In the genomic region with DNA sequence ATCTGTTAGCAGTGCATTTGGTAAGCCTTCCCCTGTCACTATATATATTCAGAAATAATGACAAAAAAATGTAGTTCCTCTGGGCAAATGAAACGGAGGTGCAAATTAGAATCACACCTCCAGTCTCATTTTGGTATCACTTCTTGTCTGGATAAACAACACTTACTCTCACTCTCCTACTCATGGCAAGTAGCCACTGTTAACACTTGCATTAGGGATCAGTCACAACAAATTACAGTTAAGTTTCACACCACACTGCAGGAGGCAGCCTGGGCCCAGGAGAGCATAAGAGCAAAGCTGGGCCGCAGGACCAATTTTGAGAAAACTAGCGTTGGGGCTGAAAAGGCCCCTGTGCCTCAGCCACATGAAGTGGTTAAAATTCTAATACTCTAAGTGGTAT, we compare ENCODE assay signal across 29 cellular contexts.
"Had no signal": no experiment of that assay in that cellular context is flagged by ENCODE, and none has a peak within 500 bp of the region (broad histone marks: within the 10 kb centered on the region; RNA-seq: fewer than 3 reads in every experiment).

No MANE protein-coding gene starts in this region.

- ATAC-seq: activated CD4-positive, alpha-beta T cell treated with anti-CD3 and anti-CD28 coated beads for 36 hours; activated naive CD4-positive, alpha-beta T cell treated with anti-CD3 and anti-CD28 coated beads, Interleukin-2, amount 50 U/mL, for 72 hours; activated T-cell treated with anti-CD3 and anti-CD28 coated beads, Interleukin-2, amount 50 U/mL, for 4 hours; body of pancreas had no signal

- H3K27ac Mint-ChIP-seq: activated CD4-positive, alpha-beta T cell treated with anti-CD3 and anti-CD28 coated beads for 36 hours; activated CD4-positive, alpha-beta T cell treated with anti-CD3 and anti-CD28 coated beads, Interleukin-2, amount 10 ng/mL, durations not matched to agents 7 days and 5 days; activated naive CD4-positive, alpha-beta T cell treated with anti-CD3 and anti-CD28 coated beads for 36 hours; activated naive CD4-positive, alpha-beta T cell treated with anti-CD3 and anti-CD28 coated beads, Interleukin-2, amount 50 U/mL, for 72 hours; activated T-helper 1 cell treated with anti-CD3 and anti-CD28 coated beads, Interleukin-12 subunit alpha, Interleukin-12 subunit beta, Interleukin-2, Interleukin-4 antibody, amounts not matched to agents 30 ng/mL and 10 ng/mL and 1 ng/mL, durations not matched to agents 14 hours and 24 hours and 36 hours had no signal

- H3K4me1 Mint-ChIP-seq: activated CD4-positive, alpha-beta T cell treated with anti-CD3 and anti-CD28 coated beads for 36 hours; activated CD4-positive, alpha-beta T cell treated with anti-CD3 and anti-CD28 coated beads, Interleukin-2, amount 10 ng/mL, durations not matched to agents 7 days and 5 days had no signal

- H3K4me3 ChIP-seq: adrenal gland, body of pancreas had no signal

- H3K4me3 Mint-ChIP-seq: activated CD4-positive, alpha-beta T cell treated with anti-CD3 and anti-CD28 coated beads for 36 hours; activated CD4-positive, alpha-beta T cell treated with anti-CD3 and anti-CD28 coated beads, Interleukin-2, amount 10 ng/mL, durations not matched to agents 7 days and 5 days; activated naive CD4-positive, alpha-beta T cell treated with anti-CD3 and anti-CD28 coated beads for 36 hours; activated T-cell treated with anti-CD3 and anti-CD28 coated beads, Interleukin-2, amount 50 U/mL, for 4 hours; activated T-helper 1 cell treated with anti-CD3 and anti-CD28 coated beads, Interleukin-12 subunit alpha, Interleukin-12 subunit beta, Interleukin-2, Interleukin-4 antibody, amounts not matched to agents 30 ng/mL and 10 ng/mL and 1 ng/mL, durations not matched to agents 14 hours and 24 hours and 36 hours had no signal

- H3K27me3 ChIP-seq: adrenal gland, body of pancreas had no signal

- H3K4me1 ChIP-seq: adrenal gland had no signal

- H3K9me3 ChIP-seq: adrenal gland, body of pancreas had no signal

- H3K36me3 Mint-ChIP-seq: activated naive CD4-positive, alpha-beta T cell treated with anti-CD3 and anti-CD28 coated beads, Interleukin-2, amount 50 U/mL, for 72 hours had no signal

- H3K27ac ChIP-seq: adrenal gland, body of pancreas, KMS-11, WERI-Rb-1 had no signal

- H3K4me2 ChIP-seq: KMS-11 had no signal

- H3K9ac ChIP-seq: KMS-11 had no signal

- DNase-seq: activated CD4-positive, alpha-beta T cell treated with anti-CD3 and anti-CD28 coated beads for 36 hours; activated CD4-positive, alpha-beta T cell treated with anti-CD3 and anti-CD28 coated beads, Interleukin-2, amount 10 ng/mL, durations not matched to agents 7 days and 5 days; activated CD4-positive, alpha-beta T cell treated with anti-CD3 and anti-CD28 coated beads, Interleukin-2, amount 50 U/mL, for 48 hours; activated CD8-positive, alpha-beta memory T cell treated with anti-CD3 and anti-CD28 coated beads, Interleukin-2, amount 50 U/mL, for 4 hours; activated gamma-delta T cell treated with Interleukin-2 at 50 U/mL for 16 hours; activated naive CD4-positive, alpha-beta T cell treated with anti-CD3 and anti-CD28 coated beads for 36 hours; activated T-cell treated with anti-CD3 and anti-CD28 coated beads for 4 hours; activated T-cell treated with anti-CD3 and anti-CD28 coated beads, Interleukin-2, amount 50 U/mL, for 4 hours; adrenal gland; body of pancreas; caudate nucleus; cerebellar nuclear complex; MM.1S; MV-4-11; NCI-H1092; NCI-H1436 treated with DMSO at 0.1 percent for 48 hours; NCI-H1694 treated with DMSO at 0.1 percent for 48 hours; NCI-H2029; NCI-H345; NCI-H524 treated with DMSO at 0.1 percent for 48 hours; Right ventricle myocardium superior; SW 1271; T-helper 1 cell; T-helper 2 cell; T-helper 9 cell; WERI-Rb-1 had no signal

- H3K36me3 ChIP-seq: adrenal gland had no signal

- H3K27me3 Mint-ChIP-seq: activated CD4-positive, alpha-beta T cell treated with anti-CD3 and anti-CD28 coated beads for 36 hours; activated CD4-positive, alpha-beta T cell treated with anti-CD3 and anti-CD28 coated beads, Interleukin-2, amount 10 ng/mL, durations not matched to agents 7 days and 5 days had no signal
